ENCODE assay signal across 12 cellular contexts in genomic region chr1:106995970-106996369, GRCh38.
A peak's percentile ranks its signal among the peaks of the same experiment; 100 is the strongest.
DNase-seq lines count a peak whose midpoint lies in the region; ATAC-seq and TF ChIP-seq lines count a peak whose summit lies in the region.
"Had no signal": no experiment of that assay in that cellular context is flagged by ENCODE, and none has a peak within 500 bp of the region (broad histone marks: within the 10 kb centered on the region; RNA-seq: fewer than 3 reads in every experiment).

No MANE protein-coding gene starts in this region.

- DNase-seq in MM.1S, result peak; percentile 76
- DNase-seq in erythroblast (lab: John Stamatoyannopoulos, UW), result no peak
- no peak for DNase-seq in DMS 273 (lab: John Stamatoyannopoulos, UW; ENCODE audit: unreplicated experiment)
- DNase-seq in amniotic stem cell (lab: John Stamatoyannopoulos, UW), result no peak
- DNase-seq in activated CD4-positive, alpha-beta T cell treated with anti-CD3 and anti-CD28 coated beads for 48 hours, result no peak
- DNase-seq: NCI-H2029 treated with DMSO at 0.1 percent for 48 hours, WERI-Rb-1 had no signal

- H3K27ac ChIP-seq in MM.1S (ENCODE audit: low read length), result no peak overlapping the region
- H3K27ac ChIP-seq: RWPE1, suprapubic skin, WERI-Rb-1 had no signal

- H3K9me3 ChIP-seq in MM.1S (replicated peaks; ENCODE audit: insufficient read depth, low read length), result no peaks in the 10 kb centered on the region
- H3K9me3 ChIP-seq: suprapubic skin had no signal

- H3K36me3 ChIP-seq in MM.1S (replicated peaks; ENCODE audit: insufficient read depth, low read length), result no peaks in the 10 kb centered on the region
- H3K36me3 ChIP-seq: suprapubic skin, WERI-Rb-1 had no signal

- no peak overlapping the region for H3K9ac ChIP-seq in MM.1S (ENCODE audit: low read length)

- H3K4me1 ChIP-seq in MM.1S (ENCODE audit: low read length), result 0 out of 2 replicates have a peak, but pooled peaks cover 5% of the 10 kb centered on the region
- H3K4me1 ChIP-seq: suprapubic skin had no signal

- TF ChIP-seq POLR2A in erythroblast (IDR thresholded peaks at IDR 0.05; ENCODE audit: low read length), result no peak

- no peaks in the 10 kb centered on the region for H3F3A ChIP-seq in MM.1S (ENCODE audit: insufficient read depth, low read length)

- no peak overlapping the region for H3K4me2 ChIP-seq in MM.1S (ENCODE audit: low read depth, low read length)

- no peaks in the 10 kb centered on the region for H3K27me3 ChIP-seq in MM.1S (replicated peaks; ENCODE audit: insufficient read depth, low read length)
- H3K27me3 ChIP-seq: suprapubic skin had no signal

- H3K79me2 ChIP-seq in MM.1S (ENCODE audit: low read length), result no peaks in the 10 kb centered on the region

- no peaks in the 10 kb centered on the region for H3K9me2 ChIP-seq in MM.1S (replicated peaks; ENCODE audit: insufficient read depth, low read length)

- TF ChIP-seq CTCF in MM.1S (IDR thresholded peaks at IDR 0.05; ENCODE audit: low read length), result no peak

- H2AFZ ChIP-seq in MM.1S (ENCODE audit: low read length), result no peak overlapping the region

- H3K4me3 ChIP-seq in MM.1S (ENCODE audit: low read length), result no peak overlapping the region
- H3K4me3 ChIP-seq: suprapubic skin had no signal

- peak; percentile 97 for ATAC-seq in GM18511 (IDR thresholded peaks at IDR 0.05; ENCODE audit: unreplicated experiment)
- peak; percentile 96 for ATAC-seq in GM21360 (IDR thresholded peaks at IDR 0.05; ENCODE audit: unreplicated experiment)
- ATAC-seq in HG02973 (IDR thresholded peaks at IDR 0.05; ENCODE audit: unreplicated experiment), result peak; percentile 96

- H4K20me1 ChIP-seq in MM.1S (ENCODE audit: insufficient read depth, low read length), result no peaks in the 10 kb centered on the region
